18 cellular contexts compared by ENCODE assay signal in genomic region chr5:113692466-113693204, GRCh38.
A peak's percentile ranks its signal among the peaks of the same experiment; 100 is the strongest.
DNase-seq lines count a peak whose midpoint lies in the region; ATAC-seq, FAIRE-seq and TF ChIP-seq lines count a peak whose summit lies in the region.
"Had no signal": no experiment of that assay in that cellular context is flagged by ENCODE, and none has a peak within 500 bp of the region (broad histone marks: within the 10 kb centered on the region; RNA-seq: fewer than 3 reads in every experiment).

No MANE protein-coding gene starts in this region.

- intact Hi-C loops in prostate gland (cut with DNase I), result no loop called here

- H4K20me1 ChIP-seq in BLaER1 (no peaks in the 10 kb centered on the region), H1 (replicated peaks in 1 of 2; ENCODE audit: control insufficient read depth in 1 of 2, insufficient read depth in 2 of 2, low read length in 2 of 2) (no peaks in the 10 kb centered on the region)

- peak overlapping the region in 2 of 3 experiments; percentile 19 to 28 for H3K4me3 Mint-ChIP-seq in nephron
- H3K4me3 Mint-ChIP-seq: activated CD4-positive, alpha-beta T cell treated with anti-CD3 and anti-CD28 coated beads for 36 hours; dendritic cell treated with granulocyte-macrophage colony-stimulating factor and Interleukin-4, amounts not matched to agents 40 ng/mL and 50 ng/mL, for 4 days had no signal

- H3K36me3 ChIP-seq in BLaER1 (no peaks in the 10 kb centered on the region), HUES64 (ENCODE audit: insufficient read depth, low read length) (no peaks in the 10 kb centered on the region), H1 (ENCODE audit: control insufficient read depth in 2 of 4, insufficient read depth in 4 of 4, low read length in 3 of 4) (no peaks in the 10 kb centered on the region), prostate gland (no peaks in the 10 kb centered on the region)
- H3K36me3 ChIP-seq: heart left ventricle had no signal

- no peak overlapping the region for H2BK5ac ChIP-seq in H1 (ENCODE audit: low read depth, low read length)

- H3K14ac ChIP-seq in H1 (ENCODE audit: insufficient read length), result no peak overlapping the region

- no peak overlapping the region for H2AK5ac ChIP-seq in H1 (ENCODE audit: low read depth, low read length)

- H3K27me3 ChIP-seq in BLaER1 (no peaks in the 10 kb centered on the region), HUES64 (ENCODE audit: insufficient read depth, low read length) (no peaks in the 10 kb centered on the region), H1 (replicated peaks in 1 of 4; ENCODE audit: control insufficient read depth in 3 of 4, extremely low read depth in 1 of 4, insufficient read depth in 3 of 4, low read length in 3 of 4) (no peaks in the 10 kb centered on the region), prostate gland (replicated peaks; ENCODE audit: insufficient read depth) (no peaks in the 10 kb centered on the region)

- no peaks in the 10 kb centered on the region for H3K79me1 ChIP-seq in H1 (ENCODE audit: low read depth, low read length)

- TF ChIP-seq CTCF in H1 (IDR thresholded peaks at IDR 0.05; ENCODE audit: control extremely low read depth in 1 of 3, insufficient read depth in 1 of 3, low read depth in 1 of 3, low read length in 3 of 3) (no peak), nephron (IDR thresholded peaks at IDR 0.05; ENCODE audit: unreplicated experiment in 3 of 3) (no peak), prostate gland (IDR thresholded peaks at IDR 0.05) (no peak)

- H3K56ac ChIP-seq in H1 (replicated peaks; ENCODE audit: insufficient read length, low read depth, low read length), result no peak overlapping the region

- no peak for TF ChIP-seq POLR2A in H1 (IDR thresholded peaks at IDR 0.05; ENCODE audit: control extremely low read depth in 1 of 2, low read depth in 2 of 2, low read length in 2 of 2)
- no peak for TF ChIP-seq POLR2A in prostate gland (IDR thresholded peaks at IDR 0.05)

- no peak overlapping the region for H2BK20ac ChIP-seq in H1 (ENCODE audit: low read length)

- no peak for TF ChIP-seq EP300 in H1 (IDR thresholded peaks at IDR 0.05; ENCODE audit: borderline replicate concordance in 1 of 2, low read depth in 2 of 2, low read length in 2 of 2)

- H3K18ac ChIP-seq in H1 (ENCODE audit: extremely low read depth, low read length), result no peak overlapping the region

- ATAC-seq in GM19324 (IDR thresholded peaks at IDR 0.05; ENCODE audit: low FRiP score, unreplicated experiment), result no peak
- ATAC-seq: activated CD4-positive, alpha-beta T cell treated with anti-CD3 and anti-CD28 coated beads for 36 hours had no signal

- no peaks in the 10 kb centered on the region for H3K23me2 ChIP-seq in H1 (ENCODE audit: low read depth, low read length)

- no peak for TF ChIP-seq RAD21 in H1 (IDR thresholded peaks at IDR 0.05 in 1 of 2, conservative IDR thresholded peaks at IDR 0.05 in 1 of 2; ENCODE audit: low read depth in 2 of 2, low read length in 2 of 2)

- 21% methylated on average over 9 of the region's 12 CpGs for WGBS in HUES64
- 14% methylated on average over 12 of the region's 12 CpGs; no CpG with 5 or more reads in 1 of the 2 experiments for WGBS in H1 (ENCODE audit: extremely low coverage in 1 of 2, insufficient coverage in 1 of 2, insufficient read length in 1 of 2, insufficient replicate concordance in 2 of 2, low coverage in 1 of 2, low lambda C conversion rate in 2 of 2, missing lambda C conversion rate in 1 of 2), 2 experiments
- WGBS in prostate gland, result 21% methylated on average over 12 of the region's 12 CpGs

- H2AFZ ChIP-seq in H1 (ENCODE audit: low read length), result no peak overlapping the region

- peaks cover 35% of the 10 kb centered on the region for H3K4me1 Mint-ChIP-seq in nephron
- H3K4me1 Mint-ChIP-seq: activated CD4-positive, alpha-beta T cell treated with anti-CD3 and anti-CD28 coated beads for 36 hours had no signal

- peak overlapping the region; percentile 46 for H3K4me2 ChIP-seq in BLaER1
- H3K4me2 ChIP-seq in H1 (ENCODE audit: insufficient read depth in 1 of 2, low read depth in 2 of 2, low read length in 2 of 2), result peak overlapping the region; percentile 32 to 63

- peaks cover 7% of the 10 kb centered on the region for H3K4me1 ChIP-seq in BLaER1
- H3K4me1 ChIP-seq in HUES64 (ENCODE audit: insufficient read depth, low read length), result peaks cover 30% of the 10 kb centered on the region; the same call in 1 of the 2 replicates
- peaks cover 3 to 13% (median 6%) of the 10 kb centered on the region in 4 experiments; a peak in 6 of 7 replicates for H3K4me1 ChIP-seq in H1 (replicated peaks in 1 of 4; ENCODE audit: control insufficient read depth in 3 of 4, insufficient read depth in 4 of 4, low read length in 3 of 4)
- no peaks in the 10 kb centered on the region for H3K4me1 ChIP-seq in prostate gland (replicated peaks)
- H3K4me1 ChIP-seq: Caco-2 had no signal

- CTCF ChIA-PET in H1 (lab: Charles Lee; ENCODE audit: partially characterized antibody), result interaction anchor here (0.9 to 1.7 kb wide), 4 partner anchors 10 to 131 kb away, joined by 3 to 9 read pairs (median 4); no protein-coding TSS in a partner anchor

- H3K79me2 ChIP-seq in H1 (ENCODE audit: control insufficient read depth in 1 of 2, insufficient read depth in 2 of 2, low read length in 2 of 2), result no peaks in the 10 kb centered on the region

- peak; percentile 28 for FAIRE-seq in H1 (lab: Jason Lieb, UNC)
- FAIRE-seq: H54 had no signal

- no peak overlapping the region for H3K4ac ChIP-seq in H1 (replicated peaks; ENCODE audit: insufficient read length, low read depth, low read length)

- no peak overlapping the region for H4K8ac ChIP-seq in H1 (ENCODE audit: extremely low read depth, insufficient read depth, low read length)

- H3K9me3 Mint-ChIP-seq in nephron, result no peaks in the 10 kb centered on the region
- H3K9me3 Mint-ChIP-seq: dendritic cell treated with granulocyte-macrophage colony-stimulating factor and Interleukin-4, amounts not matched to agents 40 ng/mL and 50 ng/mL, for 4 days had no signal

- no peaks in the 10 kb centered on the region for H3K36me3 Mint-ChIP-seq in nephron (ENCODE audit: low read depth)

- no peak overlapping the region for H2BK12ac ChIP-seq in H1 (ENCODE audit: low read depth, low read length)

- no peak overlapping the region for H4K5ac ChIP-seq in H1 (ENCODE audit: insufficient read length, low read depth, low read length)

- no peak for DNase-seq in H1 (ENCODE audit: low read depth in 1 of 2, low spot score in 2 of 2)
- no peak for DNase-seq in prostate gland (ENCODE audit: low spot score)
- DNase-seq in stimulated activated CD8-positive, alpha-beta memory T cell treated with anti-CD3 and anti-CD28 coated beads, Interleukin-4, amount 100 ng/mL, for 48 hours, result no peak
- DNase-seq in GM19238 (ENCODE audit: insufficient read length, low spot score), result no peak
- DNase-seq: activated CD4-positive, alpha-beta T cell treated with anti-CD3 and anti-CD28 coated beads for 36 hours; activated effector memory CD4-positive, alpha-beta T cell treated with Interleukin-2 at 50 U/mL for 16 hours; Caco-2; heart left ventricle; NCI-H187; NCI-H510A; T1000 had no signal

- no peak overlapping the region for H3K23ac ChIP-seq in H1 (ENCODE audit: insufficient read length)

- H3K27ac ChIP-seq in BLaER1 (no peak overlapping the region), HUES64 (ENCODE audit: low read depth, low read length) (peak overlapping the region; percentile 65; the same call in 1 of the 2 replicates), H1 (ENCODE audit: low read depth, low read length) (no peak overlapping the region), prostate gland (no peak overlapping the region)
- H3K27ac ChIP-seq: heart left ventricle, SK-N-MC had no signal

- H2BK15ac ChIP-seq in H1 (ENCODE audit: low read length), result no peak overlapping the region

- H3K9ac ChIP-seq in BLaER1 (no peak overlapping the region), HUES64 (ENCODE audit: low read depth, low read length) (no peak overlapping the region), H1 (replicated peaks in 1 of 4; ENCODE audit: extremely low read depth in 1 of 4, low read depth in 3 of 4, low read length in 3 of 4) (no peak overlapping the region)

- no peak overlapping the region for H4K91ac ChIP-seq in H1 (replicated peaks; ENCODE audit: insufficient read length, low read length)

- POLR2A ChIA-PET in H1 (lab: Charles Lee; ENCODE audit: partially characterized antibody), result interaction anchor here (1.4 kb wide), 1 partner anchor 10 kb away, joined by 3 read pairs; no protein-coding TSS in a partner anchor

- H3K9me3 ChIP-seq in BLaER1, result no peaks in the 10 kb centered on the region
- H3K9me3 ChIP-seq in HUES64 (ENCODE audit: insufficient read depth, low read depth, low read length), result no peaks in the 10 kb centered on the region
- no peaks in the 10 kb centered on the region for H3K9me3 ChIP-seq in H1 (ENCODE audit: insufficient read depth in 2 of 2, low read depth in 1 of 2, low read length in 1 of 2)
- H3K9me3 ChIP-seq in prostate gland, result no peaks in the 10 kb centered on the region
- H3K9me3 ChIP-seq: Caco-2, heart left ventricle had no signal

- peaks cover 10% of the 10 kb centered on the region for H3K27me3 Mint-ChIP-seq in nephron (ENCODE audit: low read depth)

- no peak overlapping the region for H3K27ac Mint-ChIP-seq in nephron
- H3K27ac Mint-ChIP-seq: activated CD4-positive, alpha-beta T cell treated with anti-CD3 and anti-CD28 coated beads for 36 hours; dendritic cell treated with granulocyte-macrophage colony-stimulating factor and Interleukin-4, amounts not matched to agents 40 ng/mL and 50 ng/mL, for 4 days had no signal

- no peak overlapping the region for H3K4me3 ChIP-seq in BLaER1
- H3K4me3 ChIP-seq in HUES64 (ENCODE audit: low read length), result peak overlapping the region; percentile 42
- H3K4me3 ChIP-seq in H1 (ENCODE audit: extremely low read depth in 1 of 4, insufficient read depth in 2 of 4, low read depth in 3 of 4, low read length in 4 of 4), result peak overlapping the region in 3 of 4 experiments; percentile 1 to 49 (median 30); a peak in 6 of 8 replicates
- H3K4me3 ChIP-seq in prostate gland, result no peak overlapping the region
- H3K4me3 ChIP-seq: heart left ventricle, SK-N-MC had no signal

- no peak overlapping the region for H2BK120ac ChIP-seq in H1 (replicated peaks; ENCODE audit: low read depth, low read length)

TF ChIP-seq in H1, 55 proteins besides CTCF, POLR2A, EP300 and RAD21 (continues in another document):
- TF ChIP-seq NANOG (IDR thresholded peaks at IDR 0.05; ENCODE audit: insufficient read depth, low read depth, low read length, poor library complexity, severe bottlenecking), result no peak
- no peak for TF ChIP-seq CEBPB (IDR thresholded peaks at IDR 0.05; ENCODE audit: low read depth, low read length)
- TF ChIP-seq SUZ12 (IDR thresholded peaks at IDR 0.05; ENCODE audit: low read length), result no peak
- TF ChIP-seq ASH2L (IDR thresholded peaks at IDR 0.05; ENCODE audit: low read length), result peak; percentile 46
- TF ChIP-seq SIRT6 (IDR thresholded peaks at IDR 0.05; ENCODE audit: low read length), result no peak
- no peak for TF ChIP-seq E2F6 (IDR thresholded peaks at IDR 0.05)
- no peak for TF ChIP-seq SRF (IDR thresholded peaks at IDR 0.05; ENCODE audit: low read depth, low read length)

Comparison
In these comparisons a context has a peak if more than half of its experiments do, and no peak if none do; other contexts are left out.
1. H3K4me3 ChIP-seq: peak in HUES64 (single experiment) and H1 (3 of 4); none in BLaER1 (single experiment) and prostate gland (0 of 2).